ENCODE assay signal across 1 cellular context in the genomic region with DNA sequence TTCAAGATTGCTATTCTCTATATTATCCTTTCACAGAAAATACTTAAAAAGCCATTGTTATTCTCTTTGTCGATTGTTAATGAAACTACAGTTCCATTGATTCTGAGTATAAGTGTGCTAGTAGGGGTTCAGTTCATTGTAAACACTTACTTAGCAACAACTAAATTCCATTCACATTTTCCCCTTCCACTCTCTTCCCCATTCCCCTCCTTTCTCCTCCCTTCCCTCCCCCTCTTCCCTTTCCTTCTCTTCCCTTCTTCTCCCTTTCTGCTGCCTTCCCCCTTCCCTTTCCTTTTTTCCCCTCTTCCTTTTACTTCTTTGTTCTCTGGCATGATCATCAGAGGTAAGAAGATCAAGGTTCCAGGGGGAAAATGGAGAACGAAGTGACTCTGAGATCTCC.
TF ChIP-seq lines count a peak whose summit lies in the region.

No MANE protein-coding gene starts in this region.

TF ChIP-seq in GM23338, 12 proteins besides CTCF, POLR2A, EP300 and RAD21 (continued from another document):
- TF ChIP-seq, protein P1, sequence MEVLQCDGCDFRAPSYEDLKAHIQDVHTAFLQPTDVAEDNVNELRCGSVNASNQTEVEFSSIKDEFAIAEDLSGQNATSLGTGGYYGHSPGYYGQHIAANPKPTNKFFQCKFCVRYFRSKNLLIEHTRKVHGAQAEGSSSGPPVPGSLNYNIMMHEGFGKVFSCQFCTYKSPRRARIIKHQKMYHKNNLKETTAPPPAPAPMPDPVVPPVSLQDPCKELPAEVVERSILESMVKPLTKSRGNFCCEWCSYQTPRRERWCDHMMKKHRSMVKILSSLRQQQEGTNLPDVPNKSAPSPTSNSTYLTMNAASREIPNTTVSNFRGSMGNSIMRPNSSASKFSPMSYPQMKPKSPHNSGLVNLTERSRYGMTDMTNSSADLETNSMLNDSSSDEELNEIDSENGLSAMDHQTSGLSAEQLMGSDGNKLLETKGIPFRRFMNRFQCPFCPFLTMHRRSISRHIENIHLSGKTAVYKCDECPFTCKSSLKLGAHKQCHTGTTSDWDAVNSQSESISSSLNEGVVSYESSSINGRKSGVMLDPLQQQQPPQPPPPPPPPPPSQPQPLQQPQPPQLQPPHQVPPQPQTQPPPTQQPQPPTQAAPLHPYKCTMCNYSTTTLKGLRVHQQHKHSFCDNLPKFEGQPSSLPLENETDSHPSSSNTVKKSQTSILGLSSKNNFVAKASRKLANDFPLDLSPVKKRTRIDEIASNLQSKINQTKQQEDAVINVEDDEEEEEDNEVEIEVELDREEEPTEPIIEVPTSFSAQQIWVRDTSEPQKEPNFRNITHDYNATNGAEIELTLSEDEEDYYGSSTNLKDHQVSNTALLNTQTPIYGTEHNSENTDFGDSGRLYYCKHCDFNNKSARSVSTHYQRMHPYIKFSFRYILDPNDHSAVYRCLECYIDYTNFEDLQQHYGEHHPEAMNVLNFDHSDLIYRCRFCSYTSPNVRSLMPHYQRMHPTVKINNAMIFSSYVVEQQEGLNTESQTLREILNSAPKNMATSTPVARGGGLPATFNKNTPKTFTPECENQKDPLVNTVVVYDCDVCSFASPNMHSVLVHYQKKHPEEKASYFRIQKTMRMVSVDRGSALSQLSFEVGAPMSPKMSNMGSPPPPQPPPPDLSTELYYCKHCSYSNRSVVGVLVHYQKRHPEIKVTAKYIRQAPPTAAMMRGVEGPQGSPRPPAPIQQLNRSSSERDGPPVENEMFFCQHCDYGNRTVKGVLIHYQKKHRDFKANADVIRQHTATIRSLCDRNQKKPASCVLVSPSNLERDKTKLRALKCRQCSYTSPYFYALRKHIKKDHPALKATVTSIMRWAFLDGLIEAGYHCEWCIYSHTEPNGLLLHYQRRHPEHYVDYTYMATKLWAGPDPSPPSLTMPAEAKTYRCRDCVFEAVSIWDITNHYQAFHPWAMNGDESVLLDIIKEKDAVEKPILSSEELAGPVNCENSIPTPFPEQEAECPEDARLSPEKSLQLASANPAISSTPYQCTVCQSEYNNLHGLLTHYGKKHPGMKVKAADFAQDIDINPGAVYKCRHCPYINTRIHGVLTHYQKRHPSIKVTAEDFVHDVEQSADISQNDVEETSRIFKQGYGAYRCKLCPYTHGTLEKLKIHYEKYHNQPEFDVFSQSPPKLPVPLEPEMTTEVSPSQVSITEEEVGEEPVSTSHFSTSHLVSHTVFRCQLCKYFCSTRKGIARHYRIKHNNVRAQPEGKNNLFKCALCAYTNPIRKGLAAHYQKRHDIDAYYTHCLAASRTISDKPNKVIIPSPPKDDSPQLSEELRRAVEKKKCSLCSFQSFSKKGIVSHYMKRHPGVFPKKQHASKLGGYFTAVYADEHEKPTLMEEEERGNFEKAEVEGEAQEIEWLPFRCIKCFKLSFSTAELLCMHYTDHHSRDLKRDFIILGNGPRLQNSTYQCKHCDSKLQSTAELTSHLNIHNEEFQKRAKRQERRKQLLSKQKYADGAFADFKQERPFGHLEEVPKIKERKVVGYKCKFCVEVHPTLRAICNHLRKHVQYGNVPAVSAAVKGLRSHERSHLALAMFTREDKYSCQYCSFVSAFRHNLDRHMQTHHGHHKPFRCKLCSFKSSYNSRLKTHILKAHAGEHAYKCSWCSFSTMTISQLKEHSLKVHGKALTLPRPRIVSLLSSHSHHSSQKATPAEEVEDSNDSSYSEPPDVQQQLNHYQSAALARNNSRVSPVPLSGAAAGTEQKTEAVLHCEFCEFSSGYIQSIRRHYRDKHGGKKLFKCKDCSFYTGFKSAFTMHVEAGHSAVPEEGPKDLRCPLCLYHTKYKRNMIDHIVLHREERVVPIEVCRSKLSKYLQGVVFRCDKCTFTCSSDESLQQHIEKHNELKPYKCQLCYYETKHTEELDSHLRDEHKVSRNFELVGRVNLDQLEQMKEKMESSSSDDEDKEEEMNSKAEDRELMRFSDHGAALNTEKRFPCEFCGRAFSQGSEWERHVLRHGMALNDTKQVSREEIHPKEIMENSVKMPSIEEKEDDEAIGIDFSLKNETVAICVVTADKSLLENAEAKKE (CRISPR knock-in tag; IDR thresholded peaks at IDR 0.05) = no peak
- TF ChIP-seq, protein P2, sequence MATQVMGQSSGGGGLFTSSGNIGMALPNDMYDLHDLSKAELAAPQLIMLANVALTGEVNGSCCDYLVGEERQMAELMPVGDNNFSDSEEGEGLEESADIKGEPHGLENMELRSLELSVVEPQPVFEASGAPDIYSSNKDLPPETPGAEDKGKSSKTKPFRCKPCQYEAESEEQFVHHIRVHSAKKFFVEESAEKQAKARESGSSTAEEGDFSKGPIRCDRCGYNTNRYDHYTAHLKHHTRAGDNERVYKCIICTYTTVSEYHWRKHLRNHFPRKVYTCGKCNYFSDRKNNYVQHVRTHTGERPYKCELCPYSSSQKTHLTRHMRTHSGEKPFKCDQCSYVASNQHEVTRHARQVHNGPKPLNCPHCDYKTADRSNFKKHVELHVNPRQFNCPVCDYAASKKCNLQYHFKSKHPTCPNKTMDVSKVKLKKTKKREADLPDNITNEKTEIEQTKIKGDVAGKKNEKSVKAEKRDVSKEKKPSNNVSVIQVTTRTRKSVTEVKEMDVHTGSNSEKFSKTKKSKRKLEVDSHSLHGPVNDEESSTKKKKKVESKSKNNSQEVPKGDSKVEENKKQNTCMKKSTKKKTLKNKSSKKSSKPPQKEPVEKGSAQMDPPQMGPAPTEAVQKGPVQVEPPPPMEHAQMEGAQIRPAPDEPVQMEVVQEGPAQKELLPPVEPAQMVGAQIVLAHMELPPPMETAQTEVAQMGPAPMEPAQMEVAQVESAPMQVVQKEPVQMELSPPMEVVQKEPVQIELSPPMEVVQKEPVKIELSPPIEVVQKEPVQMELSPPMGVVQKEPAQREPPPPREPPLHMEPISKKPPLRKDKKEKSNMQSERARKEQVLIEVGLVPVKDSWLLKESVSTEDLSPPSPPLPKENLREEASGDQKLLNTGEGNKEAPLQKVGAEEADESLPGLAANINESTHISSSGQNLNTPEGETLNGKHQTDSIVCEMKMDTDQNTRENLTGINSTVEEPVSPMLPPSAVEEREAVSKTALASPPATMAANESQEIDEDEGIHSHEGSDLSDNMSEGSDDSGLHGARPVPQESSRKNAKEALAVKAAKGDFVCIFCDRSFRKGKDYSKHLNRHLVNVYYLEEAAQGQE (IDR thresholded peaks at IDR 0.05; ENCODE audit: unreplicated experiment) = no peak
- TF ChIP-seq JUNB (IDR thresholded peaks at IDR 0.05; ENCODE audit: unreplicated experiment) = no peak
